In the genomic region with DNA sequence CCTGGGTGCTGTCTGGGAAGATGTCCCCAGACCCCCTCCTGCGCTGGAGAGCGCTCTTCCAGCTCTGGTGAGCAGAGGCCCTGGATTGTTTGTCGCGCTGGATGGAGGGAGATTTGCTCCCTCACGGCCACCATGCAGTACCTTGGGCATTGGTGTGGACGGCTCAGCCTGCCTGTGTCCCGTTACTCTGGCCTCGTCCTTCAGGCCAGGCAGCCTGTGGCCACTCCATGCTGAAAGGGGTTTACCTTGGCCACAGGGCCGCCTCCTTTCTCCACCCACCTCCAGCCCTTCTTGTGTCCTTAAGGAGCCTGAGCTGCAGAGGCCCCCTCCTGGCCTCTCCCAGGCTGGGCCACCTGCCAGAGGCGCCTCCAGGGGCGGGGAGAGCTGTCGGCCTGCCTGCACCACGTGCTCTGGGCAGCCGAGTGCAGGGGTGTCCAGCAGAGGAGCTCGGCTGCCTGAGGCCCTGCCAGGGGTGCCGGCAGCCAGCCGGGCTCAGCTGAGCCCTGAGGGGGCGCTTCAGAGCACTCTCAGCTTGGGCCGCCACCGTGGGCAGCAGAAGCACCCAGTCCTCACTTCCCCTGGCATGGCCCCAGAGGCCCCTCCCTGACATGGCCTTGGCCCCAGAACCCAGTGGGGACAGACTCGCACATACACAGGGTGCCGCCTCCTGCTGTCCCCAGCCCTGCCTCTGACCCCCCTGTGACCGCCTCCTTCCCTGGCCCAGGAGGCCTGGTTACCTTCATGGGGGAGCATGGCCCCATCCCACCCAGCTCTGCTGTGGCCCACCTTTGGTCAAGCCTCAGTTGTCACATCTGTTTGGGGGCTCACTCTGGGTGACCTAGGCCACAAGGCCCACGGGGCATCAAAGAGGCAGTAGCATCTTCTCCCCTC, we compare ENCODE assay signal across 8 cellular contexts. TPM values are rescaled to one million over a fixed set of nuclear protein-coding genes. Genes with fewer than 3 reads are reported as not detected.
DNase-seq lines count a peak whose midpoint lies in the region; ATAC-seq and TF ChIP-seq lines count a peak whose summit lies in the region.

No MANE protein-coding gene starts in this region.

- H3K36me3 ChIP-seq in HEK293 (ENCODE audit: control insufficient read depth in 2 of 2, insufficient read depth in 1 of 2, low read length in 2 of 2): peaks cover 0 to 55% of the 10 kb centered on the region in 2 experiments; a peak in 1 of 3 replicates
- peaks cover 0 to 64% (median 28%) of the 10 kb centered on the region in 9 donors for H3K36me3 ChIP-seq in heart right ventricle

- H3K4me3 ChIP-seq in HEK293 (ENCODE audit: low read depth, low read length) (no peak overlapping the region), heart right ventricle (peak overlapping the region in 8 of 10 donors; percentile 10 to 99 (median 85))

- peak overlapping the region; percentile 49 for H3K4me3 Mint-ChIP-seq in activated T-helper 2 cell treated with anti-CD3 and anti-CD28 coated beads, Interferon-gamma antibody, Interleukin-2, Interleukin-4, amounts not matched to agents 10 μg/mL and 5 μg/mL and 100 μg/mL, durations not matched to agents 14 hours and 24 hours and 36 hours (ENCODE audit: low read depth)

- no peaks in the 10 kb centered on the region for H3K9me3 Mint-ChIP-seq in activated T-helper 2 cell treated with anti-CD3 and anti-CD28 coated beads, Interferon-gamma antibody, Interleukin-2, Interleukin-4, amounts not matched to agents 10 μg/mL and 5 μg/mL and 100 μg/mL, durations not matched to agents 14 hours and 24 hours and 36 hours

- DNase-seq in Ammon's horn (ENCODE audit: low spot score) (peak; percentile 40), heart right ventricle (peak; percentile 82 to 87), sciatic nerve (ENCODE audit: low spot score) (peak; percentile 86), NCI-H1436 treated with DMSO at 0.1 percent for 48 hours (lab: John Stamatoyannopoulos, UW) (no peak), NCI-H748 (lab: John Stamatoyannopoulos, UW; ENCODE audit: unreplicated experiment) (no peak)
- DNase-seq in activated T-helper 2 cell treated with anti-CD3 and anti-CD28 coated beads, Interferon-gamma antibody, Interleukin-2, Interleukin-4, amounts not matched to agents 10 μg/mL and 5 μg/mL and 100 μg/mL, durations not matched to agents 14 hours and 24 hours and 36 hours (ENCODE audit: low spot score): no peak

- peaks cover 22% of the 10 kb centered on the region for H3K27me3 Mint-ChIP-seq in activated T-helper 2 cell treated with anti-CD3 and anti-CD28 coated beads, Interferon-gamma antibody, Interleukin-2, Interleukin-4, amounts not matched to agents 10 μg/mL and 5 μg/mL and 100 μg/mL, durations not matched to agents 14 hours and 24 hours and 36 hours (ENCODE audit: low read depth)

- peaks cover 0 to 29% (median 0%) of the 10 kb centered on the region in 7 donors for H3K27me3 ChIP-seq in heart right ventricle

- no peaks in the 10 kb centered on the region for H3K9me3 ChIP-seq in HEK293 (ENCODE audit: control insufficient read depth, insufficient read depth, low read depth, low read length)
- no peaks in the 10 kb centered on the region for H3K9me3 ChIP-seq in heart right ventricle

- H3K27ac Mint-ChIP-seq in activated T-helper 2 cell treated with anti-CD3 and anti-CD28 coated beads, Interferon-gamma antibody, Interleukin-2, Interleukin-4, amounts not matched to agents 10 μg/mL and 5 μg/mL and 100 μg/mL, durations not matched to agents 14 hours and 24 hours and 36 hours: no peak overlapping the region

- no peak overlapping the region; the same call in 1 of the 2 replicates for H3K27ac ChIP-seq in HEK293 (ENCODE audit: extremely low read depth, low read depth, low read length)
- peak overlapping the region in 8 of 10 donors; percentile 55 to 99 (median 96) for H3K27ac ChIP-seq in heart right ventricle

- intact Hi-C loops in activated T-helper 2 cell treated with anti-CD3 and anti-CD28 coated beads, Interferon-gamma antibody, Interleukin-2, Interleukin-4, amounts not matched to agents 10 μg/mL and 5 μg/mL and 100 μg/mL, durations not matched to agents 14 hours and 24 hours and 36 hours (cut with micrococcal nuclease): loop anchor here (5.0 kb wide), 1 partner anchor 802 kb away; a partner anchor contains a TSS
- intact Hi-C loops in heart right ventricle (cut with DNase I): loop anchor here (2.0 to 10.0 kb wide), 10 partner anchors 202 to 750 kb away; a partner anchor contains a TSS
- intact Hi-C loops in sciatic nerve (cut with DNase I): loop anchor here (10.0 kb wide), 1 partner anchor 350 kb away; a partner anchor contains a TSS

- ATAC-seq in heart right ventricle: peak; percentile 51 to 83 (median 76)
- ATAC-seq in sciatic nerve: peak; percentile 83
- no peak for ATAC-seq in GM21723 (IDR thresholded peaks at IDR 0.05; ENCODE audit: unreplicated experiment)

- TF ChIP-seq CTCF in HEK293 (tag by site-specific recombination; IDR thresholded peaks at IDR 0.05): no peak; the same call in 1 of the 2 replicates
- peak in 8 of 9 donors; percentile 23 to 68 (median 44) for TF ChIP-seq CTCF in heart right ventricle (IDR thresholded peaks at IDR 0.05)

- WGBS in heart right ventricle, 2 donors: 34 to 37% methylated on average over 21 to 24 of the region's 24 CpGs

- POLR2A ChIA-PET in HEK293 (lab: Yijun Ruan, JAX): interaction anchor here (0.5 kb wide), 1 partner anchor 24 kb away, joined by 3 read pairs; no protein-coding TSS in a partner anchor

- no peaks in the 10 kb centered on the region for H3K36me3 Mint-ChIP-seq in activated T-helper 2 cell treated with anti-CD3 and anti-CD28 coated beads, Interferon-gamma antibody, Interleukin-2, Interleukin-4, amounts not matched to agents 10 μg/mL and 5 μg/mL and 100 μg/mL, durations not matched to agents 14 hours and 24 hours and 36 hours (ENCODE audit: low read depth)

- H3K4me1 ChIP-seq in HEK293 (ENCODE audit: control insufficient read depth, insufficient read depth, low read length) (peaks cover 3% of the 10 kb centered on the region; the same call in 1 of the 2 replicates), heart right ventricle (peaks cover 16 to 81% (median 48%) of the 10 kb centered on the region in 9 donors)

- H3K4me1 Mint-ChIP-seq in activated T-helper 2 cell treated with anti-CD3 and anti-CD28 coated beads, Interferon-gamma antibody, Interleukin-2, Interleukin-4, amounts not matched to agents 10 μg/mL and 5 μg/mL and 100 μg/mL, durations not matched to agents 14 hours and 24 hours and 36 hours (ENCODE audit: low read depth): peaks cover 3% of the 10 kb centered on the region

- CTCF ChIA-PET in HEK293 (lab: Yijun Ruan, JAX): interaction anchor here (0.6 to 4.8 kb wide), 22 partner anchors 10 to 689 kb away, joined by 3 to 54 read pairs (median 4); a partner anchor contains a TSS

TF ChIP-seq in HEK293, 187 proteins besides CTCF, POLR2A, EP300 and RAD21 (continues in another document):
- no peak for TF ChIP-seq ZNF658 (tag by site-specific recombination; IDR thresholded peaks at IDR 0.05)
- no peak for TF ChIP-seq SP3 (tag by site-specific recombination; IDR thresholded peaks at IDR 0.05)
- TF ChIP-seq WT1 (tag by site-specific recombination; IDR thresholded peaks at IDR 0.05): no peak
- no peak for TF ChIP-seq ZNF266 (tag by site-specific recombination; IDR thresholded peaks at IDR 0.05; ENCODE audit: low read depth)
- TF ChIP-seq ZFHX2 (tag by site-specific recombination; conservative IDR thresholded peaks at IDR 0.05): peak; percentile 31; the same call in 1 of the 2 replicates
- no peak for TF ChIP-seq ZNF132 (tag by site-specific recombination; IDR thresholded peaks at IDR 0.05; ENCODE audit: borderline replicate concordance)
- no peak for TF ChIP-seq KLF9 (tag by site-specific recombination; IDR thresholded peaks at IDR 0.05; ENCODE audit: low read depth)
- no peak for TF ChIP-seq HOXC10 (CRISPR knock-in tag; IDR thresholded peaks at IDR 0.05)
- TF ChIP-seq ZNF341 (tag by site-specific recombination; IDR thresholded peaks at IDR 0.05; ENCODE audit: low read depth): no peak
- no peak for TF ChIP-seq ZNF629 (tag by site-specific recombination; IDR thresholded peaks at IDR 0.05)
- no peak for TF ChIP-seq ZNF114 (tag by site-specific recombination; IDR thresholded peaks at IDR 0.05)
- TF ChIP-seq MYNN (tag by site-specific recombination; IDR thresholded peaks at IDR 0.05; ENCODE audit: borderline replicate concordance): no peak
- TF ChIP-seq, protein P1, sequence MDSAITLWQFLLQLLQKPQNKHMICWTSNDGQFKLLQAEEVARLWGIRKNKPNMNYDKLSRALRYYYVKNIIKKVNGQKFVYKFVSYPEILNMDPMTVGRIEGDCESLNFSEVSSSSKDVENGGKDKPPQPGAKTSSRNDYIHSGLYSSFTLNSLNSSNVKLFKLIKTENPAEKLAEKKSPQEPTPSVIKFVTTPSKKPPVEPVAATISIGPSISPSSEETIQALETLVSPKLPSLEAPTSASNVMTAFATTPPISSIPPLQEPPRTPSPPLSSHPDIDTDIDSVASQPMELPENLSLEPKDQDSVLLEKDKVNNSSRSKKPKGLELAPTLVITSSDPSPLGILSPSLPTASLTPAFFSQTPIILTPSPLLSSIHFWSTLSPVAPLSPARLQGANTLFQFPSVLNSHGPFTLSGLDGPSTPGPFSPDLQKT (IDR thresholded peaks at IDR 0.05; ENCODE audit: borderline replicate concordance, low read depth, low read length): no peak
- peak; percentile 27; the same call in 1 of the 2 replicates for TF ChIP-seq EGR2 (tag by site-specific recombination; IDR thresholded peaks at IDR 0.05; ENCODE audit: low read depth)
- no peak for TF ChIP-seq ZNF10 (tag by site-specific recombination; IDR thresholded peaks at IDR 0.05)
- TF ChIP-seq ZNF121 (tag by site-specific recombination; IDR thresholded peaks at IDR 0.05): no peak
- no peak for TF ChIP-seq SCRT2 (tag by site-specific recombination; IDR thresholded peaks at IDR 0.05)
- TF ChIP-seq ZNF223 (tag by site-specific recombination; IDR thresholded peaks at IDR 0.05): no peak

RNA-seq across cellular contexts. Expression of a gene that starts 3.4 kb away (rescaled TPM):
- 1.2 and 2.1 TPM in 2 replicates for total RNA-seq in activated T-helper 2 cell treated with anti-CD3 and anti-CD28 coated beads, Interferon-gamma antibody, Interleukin-2, Interleukin-4, amounts not matched to agents 10 μg/mL and 5 μg/mL and 100 μg/mL, durations not matched to agents 14 hours and 24 hours and 36 hours
- 100 to 1,000 TPM in 9 of 10 donors, 10 to 100 TPM in 1; 88.8 to 292 (median 189) TPM for total RNA-seq in heart right ventricle
- polyA plus RNA-seq in heart right ventricle: 10 to 100 TPM; 11.4 to 30.4 TPM
- 192 TPM for total RNA-seq in sciatic nerve

RNA-seq across cellular contexts. Expression of a gene that starts 30.8 kb away (rescaled TPM):
- total RNA-seq in activated T-helper 2 cell treated with anti-CD3 and anti-CD28 coated beads, Interferon-gamma antibody, Interleukin-2, Interleukin-4, amounts not matched to agents 10 μg/mL and 5 μg/mL and 100 μg/mL, durations not matched to agents 14 hours and 24 hours and 36 hours: 24.4 and 26.4 TPM in 2 replicates
- total RNA-seq in heart right ventricle (1 to 10 TPM; 7.0 to 9.7 (median 8.1) TPM), sciatic nerve (35.2 TPM)
- 10 to 100 TPM; 10.9 to 22.6 TPM for polyA plus RNA-seq in heart right ventricle

RNA-seq across cellular contexts. Expression of a gene that starts 59.5 kb away (rescaled TPM):
- not detected in 2 replicates for total RNA-seq in activated T-helper 2 cell treated with anti-CD3 and anti-CD28 coated beads, Interferon-gamma antibody, Interleukin-2, Interleukin-4, amounts not matched to agents 10 μg/mL and 5 μg/mL and 100 μg/mL, durations not matched to agents 14 hours and 24 hours and 36 hours
- total RNA-seq in heart right ventricle (not detected), sciatic nerve (not detected)
- not detected for polyA plus RNA-seq in heart right ventricle

Comparison
In these comparisons a context has a peak if more than half of its experiments do, and no peak if none do; other contexts are left out.
1. DNase-seq: peak in Ammon's horn (single experiment), heart right ventricle (2 of 2) and sciatic nerve (single experiment); none in activated T-helper 2 cell treated with anti-CD3 and anti-CD28 coated beads, Interferon-gamma antibody, Interleukin-2, Interleukin-4, amounts not matched to agents 10 μg/mL and 5 μg/mL and 100 μg/mL, durations not matched to agents 14 hours and 24 hours and 36 hours (single experiment), NCI-H1436 treated with DMSO at 0.1 percent for 48 hours (single experiment) and NCI-H748 (single experiment).
2. RNA of a gene that starts 3.4 kb away (total RNA-seq): 88.8 to 292 TPM in heart right ventricle and 192 TPM in sciatic nerve (single experiment); 1.2 to 2.1 TPM in activated T-helper 2 cell treated with anti-CD3 and anti-CD28 coated beads, Interferon-gamma antibody, Interleukin-2, Interleukin-4, amounts not matched to agents 10 μg/mL and 5 μg/mL and 100 μg/mL, durations not matched to agents 14 hours and 24 hours and 36 hours; every median in the first group is over 10 times any median in the second.